In the genomic region with DNA sequence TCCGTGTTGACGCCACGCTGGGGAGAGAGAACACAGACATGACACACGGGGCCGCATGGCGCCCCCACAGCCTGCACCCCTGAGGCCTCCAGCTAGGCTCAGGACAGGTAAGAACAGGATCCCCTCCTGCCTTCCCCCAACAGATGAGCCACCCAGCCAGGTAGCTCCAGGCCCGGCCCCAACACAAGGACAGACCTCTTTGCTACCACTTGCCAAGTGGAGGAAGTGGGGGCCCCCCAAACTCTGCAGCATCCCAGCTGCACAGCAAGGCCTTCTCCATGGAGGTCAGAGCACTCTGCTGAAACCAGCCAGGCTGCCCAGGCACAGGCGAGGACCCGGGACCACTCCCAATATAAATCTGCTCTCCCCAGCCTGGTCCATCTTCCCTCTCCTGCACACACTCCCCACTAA, we compare ENCODE assay signal across 1 cellular context.
TF ChIP-seq lines count a peak whose summit lies in the region.

No MANE protein-coding gene starts in this region.

TF ChIP-seq in HepG2, 621 proteins besides CTCF, POLR2A, EP300 and RAD21:
- TF ChIP-seq NFYC (CRISPR knock-in tag; IDR thresholded peaks at IDR 0.05) = no peak
- TF ChIP-seq, protein P1, sequence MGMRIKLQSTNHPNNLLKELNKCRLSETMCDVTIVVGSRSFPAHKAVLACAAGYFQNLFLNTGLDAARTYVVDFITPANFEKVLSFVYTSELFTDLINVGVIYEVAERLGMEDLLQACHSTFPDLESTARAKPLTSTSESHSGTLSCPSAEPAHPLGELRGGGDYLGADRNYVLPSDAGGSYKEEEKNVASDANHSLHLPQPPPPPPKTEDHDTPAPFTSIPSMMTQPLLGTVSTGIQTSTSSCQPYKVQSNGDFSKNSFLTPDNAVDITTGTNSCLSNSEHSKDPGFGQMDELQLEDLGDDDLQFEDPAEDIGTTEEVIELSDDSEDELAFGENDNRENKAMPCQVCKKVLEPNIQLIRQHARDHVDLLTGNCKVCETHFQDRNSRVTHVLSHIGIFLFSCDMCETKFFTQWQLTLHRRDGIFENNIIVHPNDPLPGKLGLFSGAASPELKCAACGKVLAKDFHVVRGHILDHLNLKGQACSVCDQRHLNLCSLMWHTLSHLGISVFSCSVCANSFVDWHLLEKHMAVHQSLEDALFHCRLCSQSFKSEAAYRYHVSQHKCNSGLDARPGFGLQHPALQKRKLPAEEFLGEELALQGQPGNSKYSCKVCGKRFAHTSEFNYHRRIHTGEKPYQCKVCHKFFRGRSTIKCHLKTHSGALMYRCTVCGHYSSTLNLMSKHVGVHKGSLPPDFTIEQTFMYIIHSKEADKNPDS (CRISPR knock-in tag; IDR thresholded peaks at IDR 0.05) = no peak
